ENCODE assay signal across 1 cellular context in the genomic region with DNA sequence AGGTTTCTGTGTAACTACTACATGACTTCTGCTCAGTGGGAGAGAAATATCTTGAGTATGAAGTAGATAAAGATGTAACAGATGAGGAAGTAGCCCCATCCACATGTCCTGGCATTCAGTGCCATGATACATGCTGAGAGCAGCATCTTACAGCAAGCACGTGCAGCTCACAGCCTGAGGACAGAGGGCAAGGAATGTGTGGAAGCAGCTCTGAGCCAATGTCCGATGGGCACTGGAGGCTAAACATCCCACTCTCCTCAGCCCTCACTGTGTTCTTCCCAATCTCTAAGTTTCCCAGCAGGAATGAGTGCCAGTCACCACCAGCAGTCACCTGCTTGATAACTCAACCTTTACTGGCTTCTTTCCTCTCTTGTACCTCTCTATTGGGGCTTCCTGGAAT.
TF ChIP-seq lines count a peak whose summit lies in the region.

No MANE protein-coding gene starts in this region.

TF ChIP-seq in K562, 482 proteins besides CTCF, POLR2A, EP300 and RAD21:
- TF ChIP-seq ZNF274 (IDR thresholded peaks at IDR 0.05; ENCODE audit: borderline replicate concordance, low read depth, low read length), result no peak
- TF ChIP-seq, protein P1, sequence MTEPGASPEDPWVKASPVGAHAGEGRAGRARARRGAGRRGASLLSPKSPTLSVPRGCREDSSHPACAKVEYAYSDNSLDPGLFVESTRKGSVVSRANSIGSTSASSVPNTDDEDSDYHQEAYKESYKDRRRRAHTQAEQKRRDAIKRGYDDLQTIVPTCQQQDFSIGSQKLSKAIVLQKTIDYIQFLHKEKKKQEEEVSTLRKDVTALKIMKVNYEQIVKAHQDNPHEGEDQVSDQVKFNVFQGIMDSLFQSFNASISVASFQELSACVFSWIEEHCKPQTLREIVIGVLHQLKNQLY (CRISPR knock-in tag; conservative IDR thresholded peaks at IDR 0.05), result no peak
- TF ChIP-seq, protein P2, sequence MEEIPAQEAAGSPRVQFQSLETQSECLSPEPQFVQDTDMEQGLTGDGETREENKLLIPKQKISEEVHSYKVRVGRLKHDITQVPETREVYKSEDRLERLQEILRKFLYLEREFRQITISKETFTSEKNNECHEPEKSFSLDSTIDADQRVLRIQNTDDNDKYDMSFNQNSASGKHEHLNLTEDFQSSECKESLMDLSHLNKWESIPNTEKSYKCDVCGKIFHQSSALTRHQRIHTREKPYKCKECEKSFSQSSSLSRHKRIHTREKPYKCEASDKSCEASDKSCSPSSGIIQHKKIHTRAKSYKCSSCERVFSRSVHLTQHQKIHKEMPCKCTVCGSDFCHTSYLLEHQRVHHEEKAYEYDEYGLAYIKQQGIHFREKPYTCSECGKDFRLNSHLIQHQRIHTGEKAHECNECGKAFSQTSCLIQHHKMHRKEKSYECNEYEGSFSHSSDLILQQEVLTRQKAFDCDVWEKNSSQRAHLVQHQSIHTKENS (CRISPR knock-in tag; IDR thresholded peaks at IDR 0.05), result no peak
- no peak for TF ChIP-seq KDM2B (CRISPR knock-in tag; IDR thresholded peaks at IDR 0.05)
- TF ChIP-seq L3MBTL2 (IDR thresholded peaks at IDR 0.05), result no peak
- TF ChIP-seq ASH1L (IDR thresholded peaks at IDR 0.05; ENCODE audit: borderline replicate concordance, low read depth, partially characterized antibody), result no peak
- TF ChIP-seq, protein P3, sequence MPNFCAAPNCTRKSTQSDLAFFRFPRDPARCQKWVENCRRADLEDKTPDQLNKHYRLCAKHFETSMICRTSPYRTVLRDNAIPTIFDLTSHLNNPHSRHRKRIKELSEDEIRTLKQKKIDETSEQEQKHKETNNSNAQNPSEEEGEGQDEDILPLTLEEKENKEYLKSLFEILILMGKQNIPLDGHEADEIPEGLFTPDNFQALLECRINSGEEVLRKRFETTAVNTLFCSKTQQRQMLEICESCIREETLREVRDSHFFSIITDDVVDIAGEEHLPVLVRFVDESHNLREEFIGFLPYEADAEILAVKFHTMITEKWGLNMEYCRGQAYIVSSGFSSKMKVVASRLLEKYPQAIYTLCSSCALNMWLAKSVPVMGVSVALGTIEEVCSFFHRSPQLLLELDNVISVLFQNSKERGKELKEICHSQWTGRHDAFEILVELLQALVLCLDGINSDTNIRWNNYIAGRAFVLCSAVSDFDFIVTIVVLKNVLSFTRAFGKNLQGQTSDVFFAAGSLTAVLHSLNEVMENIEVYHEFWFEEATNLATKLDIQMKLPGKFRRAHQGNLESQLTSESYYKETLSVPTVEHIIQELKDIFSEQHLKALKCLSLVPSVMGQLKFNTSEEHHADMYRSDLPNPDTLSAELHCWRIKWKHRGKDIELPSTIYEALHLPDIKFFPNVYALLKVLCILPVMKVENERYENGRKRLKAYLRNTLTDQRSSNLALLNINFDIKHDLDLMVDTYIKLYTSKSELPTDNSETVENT (CRISPR knock-in tag; IDR thresholded peaks at IDR 0.05), result no peak
- TF ChIP-seq LCOR (CRISPR knock-in tag; IDR thresholded peaks at IDR 0.05), result no peak
- TF ChIP-seq SIX5 (IDR thresholded peaks at IDR 0.05; ENCODE audit: borderline replicate concordance in 1 of 2, insufficient read depth in 1 of 2, low read depth in 1 of 2, low read length in 2 of 2), result no peak
- TF ChIP-seq, protein P4, sequence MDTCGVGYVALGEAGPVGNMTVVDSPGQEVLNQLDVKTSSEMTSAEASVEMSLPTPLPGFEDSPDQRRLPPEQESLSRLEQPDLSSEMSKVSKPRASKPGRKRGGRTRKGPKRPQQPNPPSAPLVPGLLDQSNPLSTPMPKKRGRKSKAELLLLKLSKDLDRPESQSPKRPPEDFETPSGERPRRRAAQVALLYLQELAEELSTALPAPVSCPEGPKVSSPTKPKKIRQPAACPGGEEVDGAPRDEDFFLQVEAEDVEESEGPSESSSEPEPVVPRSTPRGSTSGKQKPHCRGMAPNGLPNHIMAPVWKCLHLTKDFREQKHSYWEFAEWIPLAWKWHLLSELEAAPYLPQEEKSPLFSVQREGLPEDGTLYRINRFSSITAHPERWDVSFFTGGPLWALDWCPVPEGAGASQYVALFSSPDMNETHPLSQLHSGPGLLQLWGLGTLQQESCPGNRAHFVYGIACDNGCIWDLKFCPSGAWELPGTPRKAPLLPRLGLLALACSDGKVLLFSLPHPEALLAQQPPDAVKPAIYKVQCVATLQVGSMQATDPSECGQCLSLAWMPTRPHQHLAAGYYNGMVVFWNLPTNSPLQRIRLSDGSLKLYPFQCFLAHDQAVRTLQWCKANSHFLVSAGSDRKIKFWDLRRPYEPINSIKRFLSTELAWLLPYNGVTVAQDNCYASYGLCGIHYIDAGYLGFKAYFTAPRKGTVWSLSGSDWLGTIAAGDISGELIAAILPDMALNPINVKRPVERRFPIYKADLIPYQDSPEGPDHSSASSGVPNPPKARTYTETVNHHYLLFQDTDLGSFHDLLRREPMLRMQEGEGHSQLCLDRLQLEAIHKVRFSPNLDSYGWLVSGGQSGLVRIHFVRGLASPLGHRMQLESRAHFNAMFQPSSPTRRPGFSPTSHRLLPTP (IDR thresholded peaks at IDR 0.05; ENCODE audit: borderline replicate concordance, extremely low read depth, insufficient read length), result no peak
- TF ChIP-seq, protein P5, sequence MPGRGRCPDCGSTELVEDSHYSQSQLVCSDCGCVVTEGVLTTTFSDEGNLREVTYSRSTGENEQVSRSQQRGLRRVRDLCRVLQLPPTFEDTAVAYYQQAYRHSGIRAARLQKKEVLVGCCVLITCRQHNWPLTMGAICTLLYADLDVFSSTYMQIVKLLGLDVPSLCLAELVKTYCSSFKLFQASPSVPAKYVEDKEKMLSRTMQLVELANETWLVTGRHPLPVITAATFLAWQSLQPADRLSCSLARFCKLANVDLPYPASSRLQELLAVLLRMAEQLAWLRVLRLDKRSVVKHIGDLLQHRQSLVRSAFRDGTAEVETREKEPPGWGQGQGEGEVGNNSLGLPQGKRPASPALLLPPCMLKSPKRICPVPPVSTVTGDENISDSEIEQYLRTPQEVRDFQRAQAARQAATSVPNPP (IDR thresholded peaks at IDR 0.05; ENCODE audit: borderline replicate concordance, insufficient read depth, insufficient read length), result no peak
- TF ChIP-seq, protein P6, sequence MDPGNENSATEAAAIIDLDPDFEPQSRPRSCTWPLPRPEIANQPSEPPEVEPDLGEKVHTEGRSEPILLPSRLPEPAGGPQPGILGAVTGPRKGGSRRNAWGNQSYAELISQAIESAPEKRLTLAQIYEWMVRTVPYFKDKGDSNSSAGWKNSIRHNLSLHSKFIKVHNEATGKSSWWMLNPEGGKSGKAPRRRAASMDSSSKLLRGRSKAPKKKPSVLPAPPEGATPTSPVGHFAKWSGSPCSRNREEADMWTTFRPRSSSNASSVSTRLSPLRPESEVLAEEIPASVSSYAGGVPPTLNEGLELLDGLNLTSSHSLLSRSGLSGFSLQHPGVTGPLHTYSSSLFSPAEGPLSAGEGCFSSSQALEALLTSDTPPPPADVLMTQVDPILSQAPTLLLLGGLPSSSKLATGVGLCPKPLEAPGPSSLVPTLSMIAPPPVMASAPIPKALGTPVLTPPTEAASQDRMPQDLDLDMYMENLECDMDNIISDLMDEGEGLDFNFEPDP (CRISPR knock-in tag; IDR thresholded peaks at IDR 0.05), result no peak
- TF ChIP-seq CHD2 (IDR thresholded peaks at IDR 0.05; ENCODE audit: low read depth, low read length), result no peak
- no peak for TF ChIP-seq ZNF121 (CRISPR knock-in tag; conservative IDR thresholded peaks at IDR 0.05)
- TF ChIP-seq MTA1 (IDR thresholded peaks at IDR 0.05; ENCODE audit: borderline replicate concordance), result no peak
